15 cellular contexts compared by ENCODE assay signal in genomic region chr5:149391076-149391475, GRCh38. TPM values are rescaled to one million over a fixed set of nuclear protein-coding genes. Genes with fewer than 3 reads are reported as not detected.
DNase-seq lines count a peak whose midpoint lies in the region; TF ChIP-seq lines count a peak whose summit lies in the region.
"Not testable (repeated sequence)": the region's sequence is repeated elsewhere in the genome, so short reads cannot be mapped to it uniquely, and the experiment has no call there.
"Had no signal": no experiment of that assay in that cellular context is flagged by ENCODE, and none has a peak within 500 bp of the region (broad histone marks: within the 10 kb centered on the region; RNA-seq: fewer than 3 reads in every experiment).

No MANE protein-coding gene starts in this region.

- 78% methylated on average over 6 of the region's 6 CpGs for WGBS in esophagus muscularis mucosa
- WGBS in sigmoid colon, 2 donors = 90% methylated on average over 6 of the region's 6 CpGs

- H3K27ac ChIP-seq in esophagus muscularis mucosa (replicated peaks in 1 of 4) (peak overlapping the region; percentile 92 to 97 (median 96)), cardiac muscle cell (peak overlapping the region; percentile 94), right atrium auricular region (peak overlapping the region; percentile 57 to 93), muscle layer of duodenum (ENCODE audit: low read length) (peak overlapping the region; percentile 48), sigmoid colon (peak overlapping the region; percentile 93 to 99 (median 98)), tibial artery (peak overlapping the region; percentile 93), vagina (peak overlapping the region; percentile 91)

- not testable (repeated sequence) for H3K4me3 ChIP-seq in esophagus muscularis mucosa; cardiac muscle cell; right atrium auricular region; muscle layer of duodenum (ENCODE audit: low read depth in 1 of 2, low read length in 2 of 2); sigmoid colon; tibial artery; vagina

- intact Hi-C loops in esophagus muscularis mucosa (cut with DNase I); posterior vena cava (cut with DNase I); sigmoid colon (cut with DNase I); tibial artery (cut with DNase I; ENCODE audit: low total_unique reads); vagina (cut with DNase I): not testable (repeated sequence)

- H3K9me3 ChIP-seq in esophagus muscularis mucosa; cardiac muscle cell (ENCODE audit: low read depth); right atrium auricular region; muscle layer of duodenum (ENCODE audit: control insufficient read depth in 1 of 2, low read length in 2 of 2); sigmoid colon; tibial artery; vagina: not testable (repeated sequence)

- H3K36me3 ChIP-seq in esophagus muscularis mucosa; cardiac muscle cell; right atrium auricular region; muscle layer of duodenum (ENCODE audit: control insufficient read depth in 1 of 2, insufficient read depth in 2 of 2, low read length in 2 of 2); sigmoid colon; tibial artery; vagina: not testable (repeated sequence)

- not testable (repeated sequence) for H3K27me3 ChIP-seq in esophagus muscularis mucosa; cardiac muscle cell; right atrium auricular region; muscle layer of duodenum (ENCODE audit: low read depth, low read length); sigmoid colon; tibial artery; vagina

- not testable (repeated sequence) for TF ChIP-seq CTCF in esophagus muscularis mucosa (IDR thresholded peaks at IDR 0.05); cardiac muscle cell (IDR thresholded peaks at IDR 0.05; ENCODE audit: low read depth, low read length); right atrium auricular region (IDR thresholded peaks at IDR 0.05); sigmoid colon (IDR thresholded peaks at IDR 0.05); tibial artery (IDR thresholded peaks at IDR 0.05); vagina (IDR thresholded peaks at IDR 0.05)

- H3K4me1 ChIP-seq in esophagus muscularis mucosa = peaks cover 37 to 70% (median 67%) of the 10 kb centered on the region in 4 donors
- H3K4me1 ChIP-seq in cardiac muscle cell (ENCODE audit: low read depth) = peaks cover 52% of the 10 kb centered on the region
- H3K4me1 ChIP-seq in right atrium auricular region = peaks cover 0 to 44% of the 10 kb centered on the region in 2 donors
- peaks cover 0 to 17% of the 10 kb centered on the region in 2 donors for H3K4me1 ChIP-seq in muscle layer of duodenum (ENCODE audit: control insufficient read depth in 1 of 2, insufficient read depth in 2 of 2, low read length in 2 of 2)
- H3K4me1 ChIP-seq in sigmoid colon = peaks cover 0 to 70% (median 62%) of the 10 kb centered on the region in 4 donors
- peaks cover 0 to 60% (median 32%) of the 10 kb centered on the region in 4 donors for H3K4me1 ChIP-seq in tibial artery
- peaks cover 31% of the 10 kb centered on the region for H3K4me1 ChIP-seq in vagina

- TF ChIP-seq POLR2A in esophagus muscularis mucosa (IDR thresholded peaks at IDR 0.05; ENCODE audit: low read depth); sigmoid colon (IDR thresholded peaks at IDR 0.05); vagina (IDR thresholded peaks at IDR 0.05): not testable (repeated sequence)

- not testable (repeated sequence) for DNase-seq in esophagus muscularis mucosa (ENCODE audit: extremely low spot score); cardiac muscle cell (ENCODE audit: low read depth in 1 of 2, low spot score in 1 of 2); right atrium auricular region (ENCODE audit: low spot score); tibial artery; vagina (ENCODE audit: extremely low spot score in 2 of 2)
- DNase-seq in posterior vena cava (ENCODE audit: low spot score) (peak; percentile 59), sigmoid colon (peak; percentile 58)

- TF ChIP-seq EP300 in esophagus muscularis mucosa (IDR thresholded peaks at IDR 0.05); sigmoid colon (IDR thresholded peaks at IDR 0.05): not testable (repeated sequence)

RNA-seq across cellular contexts. Expression of gene IL17B, which starts 12.0 kb away (rescaled TPM):
- total RNA-seq in esophagus muscularis mucosa (10 to 100 TPM in 2 of 4 donors, 1 to 10 TPM in 2; 2.5 to 20.3 (median 8.0) TPM), cardiac muscle cell (6.4 and 9.0 TPM in 2 replicates), right atrium auricular region (1 to 10 TPM in 1 of 2 donors, under 1 TPM in 1; 0.83 to 2.9 TPM), posterior vena cava (10 to 100 TPM in 1 of 2 donors, 1 to 10 TPM in 1; 8.5 to 15.2 TPM), sigmoid colon (1 to 10 TPM; 3.0 to 9.6 (median 5.6) TPM), vagina (2.7 TPM)
- polyA plus RNA-seq in cardiac muscle cell (3.9 and 5.8 TPM in 2 replicates), sigmoid colon (under 1 TPM in 1 of 3 donors, not detected in 2; 0.82 TPM)
- total RNA-seq: A172; A673; Calu3; CD4-positive, alpha-beta memory T cell; Daoy; GM23338; H9 had no signal
- polyA plus RNA-seq: CD4-positive, alpha-beta memory T cell; GM23338 had no signal

RNA-seq across cellular contexts. Expression of gene PCYOX1L, which starts 33.2 kb away (rescaled TPM):
- total RNA-seq in esophagus muscularis mucosa (1 to 10 TPM; 4.0 to 5.8 (median 4.7) TPM), cardiac muscle cell (14.4 and 16.1 TPM in 2 replicates), right atrium auricular region (1 to 10 TPM; 4.0 to 5.6 TPM), posterior vena cava (1 to 10 TPM; 3.1 to 5.6 TPM), sigmoid colon (1 to 10 TPM; 2.5 to 3.9 (median 3.5) TPM), vagina (6.4 TPM)
- polyA plus RNA-seq in cardiac muscle cell (15.3 and 17.6 TPM in 2 replicates), sigmoid colon (1 to 10 TPM in 2 of 3 donors, under 1 TPM in 1; 0.69 to 7.4 (median 1.2) TPM)

RNA-seq across cellular contexts. Expression of gene GRPEL2, which starts 45.8 kb away (rescaled TPM):
- 10 to 100 TPM in 1 of 4 donors, 1 to 10 TPM in 3; 7.8 to 14.9 (median 8.7) TPM for total RNA-seq in esophagus muscularis mucosa
- 4.9 and 5.1 TPM in 2 replicates for total RNA-seq in cardiac muscle cell
- 4.2 and 6.6 TPM in 2 replicates for polyA plus RNA-seq in cardiac muscle cell
- total RNA-seq in right atrium auricular region = 10 to 100 TPM in 1 of 2 donors, 1 to 10 TPM in 1; 6.9 to 10.7 TPM
- 10 to 100 TPM; 13.1 to 16.0 TPM for total RNA-seq in posterior vena cava
- 10 to 100 TPM in 3 of 4 donors, 1 to 10 TPM in 1; 8.8 to 16.3 (median 12.9) TPM for total RNA-seq in sigmoid colon
- polyA plus RNA-seq in sigmoid colon = 1 to 10 TPM; 2.5 to 8.7 (median 4.2) TPM
- 16.9 TPM for total RNA-seq in vagina

Comparison
In these comparisons a context has a peak if more than half of its experiments do, and no peak if none do; other contexts are left out.
1. H3K27ac ChIP-seq: peak in every context shown above with its lines; median percentile 98 in sigmoid colon; 96 in esophagus muscularis mucosa; 94 in cardiac muscle cell; 93 in tibial artery; 91 in vagina; 75 in right atrium auricular region; 48 in muscle layer of duodenum.